1 cellular context compared by ENCODE assay signal in the genomic region with DNA sequence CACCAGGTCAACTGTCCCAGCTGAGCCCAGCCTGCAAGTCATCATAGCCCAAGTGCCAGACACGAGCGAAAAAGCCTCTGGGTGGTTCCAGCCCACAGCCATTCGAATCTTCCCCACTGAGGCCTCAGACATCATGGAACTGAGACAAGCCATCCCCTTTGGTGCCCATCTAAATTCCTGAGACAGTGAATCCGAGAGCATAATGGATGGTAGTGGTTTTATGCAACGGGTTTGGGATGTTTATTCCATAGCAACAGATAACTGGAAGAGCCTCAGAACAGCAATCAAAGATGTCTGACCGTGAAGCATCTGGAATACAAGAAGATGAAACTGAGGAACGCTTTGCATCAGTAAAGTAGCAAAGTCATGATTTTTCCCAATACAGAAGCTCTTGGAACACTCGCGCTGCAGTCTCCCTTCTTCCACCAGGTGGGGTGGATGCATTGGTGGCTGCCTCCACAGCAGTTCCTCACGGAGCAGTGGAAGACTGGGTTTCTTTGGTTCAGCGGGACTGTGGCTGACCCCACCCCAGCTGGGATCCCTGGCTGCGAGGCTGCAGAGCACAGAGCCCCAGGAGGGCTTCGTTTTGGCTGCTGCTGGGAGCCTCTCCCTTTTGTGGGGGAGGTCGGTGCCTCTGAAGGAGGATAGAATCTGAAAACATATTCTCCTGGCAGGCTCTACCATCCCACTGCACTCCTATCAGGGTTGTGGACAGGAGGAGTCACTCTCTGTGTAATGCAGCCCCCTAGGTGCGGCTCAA.
TF ChIP-seq lines count a peak whose summit lies in the region.

No MANE protein-coding gene starts in this region.

TF ChIP-seq in HepG2, 621 proteins besides CTCF, POLR2A, EP300 and RAD21 (continued from another document and continues in another):
- TF ChIP-seq, protein P1, sequence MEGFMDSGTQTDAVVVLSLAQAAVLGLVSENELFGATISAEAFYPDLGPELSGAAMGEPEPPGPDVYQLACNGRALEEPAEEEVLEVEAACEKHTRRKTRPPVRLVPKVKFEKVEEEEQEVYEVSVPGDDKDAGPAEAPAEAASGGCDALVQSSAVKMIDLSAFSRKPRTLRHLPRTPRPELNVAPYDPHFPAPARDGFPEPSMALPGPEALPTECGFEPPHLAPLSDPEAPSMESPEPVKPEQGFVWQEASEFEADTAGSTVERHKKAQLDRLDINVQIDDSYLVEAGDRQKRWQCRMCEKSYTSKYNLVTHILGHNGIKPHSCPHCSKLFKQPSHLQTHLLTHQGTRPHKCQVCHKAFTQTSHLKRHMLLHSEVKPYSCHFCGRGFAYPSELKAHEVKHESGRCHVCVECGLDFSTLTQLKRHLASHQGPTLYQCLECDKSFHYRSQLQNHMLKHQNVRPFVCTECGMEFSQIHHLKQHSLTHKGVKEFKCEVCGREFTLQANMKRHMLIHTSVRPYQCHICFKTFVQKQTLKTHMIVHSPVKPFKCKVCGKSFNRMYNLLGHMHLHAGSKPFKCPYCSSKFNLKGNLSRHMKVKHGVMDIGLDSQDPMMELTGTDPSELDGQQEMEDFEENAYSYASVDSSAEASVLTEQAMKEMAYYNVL (CRISPR knock-in tag; IDR thresholded peaks at IDR 0.05; ENCODE audit: borderline replicate concordance) = 0 out of 2 replicates have a peak, but pooled peaks have one; percentile 40
- no peak for TF ChIP-seq YEATS2 (CRISPR knock-in tag; IDR thresholded peaks at IDR 0.05; ENCODE audit: borderline replicate concordance)
- peak; percentile 31 for TF ChIP-seq ASH2L (IDR thresholded peaks at IDR 0.05; ENCODE audit: insufficient read length, low read depth, low read length)
- no peak for TF ChIP-seq ZNF17 (CRISPR knock-in tag; IDR thresholded peaks at IDR 0.05)
- no peak for TF ChIP-seq ZBTB38 (CRISPR knock-in tag; IDR thresholded peaks at IDR 0.05)
- no peak for TF ChIP-seq MAF1 (CRISPR knock-in tag; IDR thresholded peaks at IDR 0.05; ENCODE audit: borderline replicate concordance)
- TF ChIP-seq ZFX (CRISPR knock-in tag; IDR thresholded peaks at IDR 0.05; ENCODE audit: low read depth) = no peak; the same call in 1 of the 2 replicates
- TF ChIP-seq ATF1 (CRISPR knock-in tag; IDR thresholded peaks at IDR 0.05) = no peak
- TF ChIP-seq ARHGAP35 (CRISPR knock-in tag; IDR thresholded peaks at IDR 0.05; ENCODE audit: borderline replicate concordance) = no peak
- no peak for TF ChIP-seq CBFB (CRISPR knock-in tag; IDR thresholded peaks at IDR 0.05)
- no peak for TF ChIP-seq ZNF782 (CRISPR knock-in tag; IDR thresholded peaks at IDR 0.05; ENCODE audit: borderline replicate concordance)
- TF ChIP-seq, protein P2, sequence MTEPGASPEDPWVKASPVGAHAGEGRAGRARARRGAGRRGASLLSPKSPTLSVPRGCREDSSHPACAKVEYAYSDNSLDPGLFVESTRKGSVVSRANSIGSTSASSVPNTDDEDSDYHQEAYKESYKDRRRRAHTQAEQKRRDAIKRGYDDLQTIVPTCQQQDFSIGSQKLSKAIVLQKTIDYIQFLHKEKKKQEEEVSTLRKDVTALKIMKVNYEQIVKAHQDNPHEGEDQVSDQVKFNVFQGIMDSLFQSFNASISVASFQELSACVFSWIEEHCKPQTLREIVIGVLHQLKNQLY (CRISPR knock-in tag; IDR thresholded peaks at IDR 0.05) = no peak
- TF ChIP-seq TBX2 (CRISPR knock-in tag; IDR thresholded peaks at IDR 0.05; ENCODE audit: borderline replicate concordance) = no peak
- TF ChIP-seq ZNF816 (CRISPR knock-in tag; IDR thresholded peaks at IDR 0.05; ENCODE audit: borderline replicate concordance) = no peak
- no peak for TF ChIP-seq MTA1 (CRISPR knock-in tag; IDR thresholded peaks at IDR 0.05; ENCODE audit: borderline replicate concordance)
- TF ChIP-seq, protein P3, sequence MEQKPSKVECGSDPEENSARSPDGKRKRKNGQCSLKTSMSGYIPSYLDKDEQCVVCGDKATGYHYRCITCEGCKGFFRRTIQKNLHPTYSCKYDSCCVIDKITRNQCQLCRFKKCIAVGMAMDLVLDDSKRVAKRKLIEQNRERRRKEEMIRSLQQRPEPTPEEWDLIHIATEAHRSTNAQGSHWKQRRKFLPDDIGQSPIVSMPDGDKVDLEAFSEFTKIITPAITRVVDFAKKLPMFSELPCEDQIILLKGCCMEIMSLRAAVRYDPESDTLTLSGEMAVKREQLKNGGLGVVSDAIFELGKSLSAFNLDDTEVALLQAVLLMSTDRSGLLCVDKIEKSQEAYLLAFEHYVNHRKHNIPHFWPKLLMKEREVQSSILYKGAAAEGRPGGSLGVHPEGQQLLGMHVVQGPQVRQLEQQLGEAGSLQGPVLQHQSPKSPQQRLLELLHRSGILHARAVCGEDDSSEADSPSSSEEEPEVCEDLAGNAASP (CRISPR knock-in tag; IDR thresholded peaks at IDR 0.05; ENCODE audit: borderline replicate concordance) = 0 out of 2 replicates have a peak, but pooled peaks have one; percentile 12
- no peak for TF ChIP-seq SMAD9 (CRISPR knock-in tag; IDR thresholded peaks at IDR 0.05)
- TF ChIP-seq HCFC1 (IDR thresholded peaks at IDR 0.05; ENCODE audit: low read depth, low read length) = no peak
- no peak for TF ChIP-seq ZNF30 (CRISPR knock-in tag; IDR thresholded peaks at IDR 0.05)
- no peak for TF ChIP-seq ATM (IDR thresholded peaks at IDR 0.05; ENCODE audit: borderline replicate concordance)
- TF ChIP-seq TEAD3 (CRISPR knock-in tag; optimal IDR thresholded peaks at IDR 0.05; ENCODE audit: borderline replicate concordance) = peak; percentile 19
- TF ChIP-seq, protein P4, sequence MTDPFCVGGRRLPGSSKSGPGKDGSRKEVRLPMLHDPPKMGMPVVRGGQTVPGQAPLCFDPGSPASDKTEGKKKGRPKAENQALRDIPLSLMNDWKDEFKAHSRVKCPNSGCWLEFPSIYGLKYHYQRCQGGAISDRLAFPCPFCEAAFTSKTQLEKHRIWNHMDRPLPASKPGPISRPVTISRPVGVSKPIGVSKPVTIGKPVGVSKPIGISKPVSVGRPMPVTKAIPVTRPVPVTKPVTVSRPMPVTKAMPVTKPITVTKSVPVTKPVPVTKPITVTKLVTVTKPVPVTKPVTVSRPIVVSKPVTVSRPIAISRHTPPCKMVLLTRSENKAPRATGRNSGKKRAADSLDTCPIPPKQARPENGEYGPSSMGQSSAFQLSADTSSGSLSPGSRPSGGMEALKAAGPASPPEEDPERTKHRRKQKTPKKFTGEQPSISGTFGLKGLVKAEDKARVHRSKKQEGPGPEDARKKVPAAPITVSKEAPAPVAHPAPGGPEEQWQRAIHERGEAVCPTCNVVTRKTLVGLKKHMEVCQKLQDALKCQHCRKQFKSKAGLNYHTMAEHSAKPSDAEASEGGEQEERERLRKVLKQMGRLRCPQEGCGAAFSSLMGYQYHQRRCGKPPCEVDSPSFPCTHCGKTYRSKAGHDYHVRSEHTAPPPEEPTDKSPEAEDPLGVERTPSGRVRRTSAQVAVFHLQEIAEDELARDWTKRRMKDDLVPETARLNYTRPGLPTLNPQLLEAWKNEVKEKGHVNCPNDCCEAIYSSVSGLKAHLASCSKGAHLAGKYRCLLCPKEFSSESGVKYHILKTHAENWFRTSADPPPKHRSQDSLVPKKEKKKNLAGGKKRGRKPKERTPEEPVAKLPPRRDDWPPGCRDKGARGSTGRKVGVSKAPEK (CRISPR knock-in tag; IDR thresholded peaks at IDR 0.05; ENCODE audit: borderline replicate concordance) = peak; percentile 73; the same call in 1 of the 2 replicates
- no peak for TF ChIP-seq AHR (CRISPR knock-in tag; IDR thresholded peaks at IDR 0.05)
- TF ChIP-seq, protein P5, sequence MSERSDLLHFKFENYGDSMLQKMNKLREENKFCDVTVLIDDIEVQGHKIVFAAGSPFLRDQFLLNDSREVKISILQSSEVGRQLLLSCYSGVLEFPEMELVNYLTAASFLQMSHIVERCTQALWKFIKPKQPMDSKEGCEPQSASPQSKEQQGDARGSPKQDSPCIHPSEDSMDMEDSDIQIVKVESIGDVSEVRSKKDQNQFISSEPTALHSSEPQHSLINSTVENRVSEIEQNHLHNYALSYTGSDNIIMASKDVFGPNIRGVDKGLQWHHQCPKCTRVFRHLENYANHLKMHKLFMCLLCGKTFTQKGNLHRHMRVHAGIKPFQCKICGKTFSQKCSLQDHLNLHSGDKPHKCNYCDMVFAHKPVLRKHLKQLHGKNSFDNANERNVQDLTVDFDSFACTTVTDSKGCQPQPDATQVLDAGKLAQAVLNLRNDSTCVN (CRISPR knock-in tag; IDR thresholded peaks at IDR 0.05; ENCODE audit: borderline replicate concordance) = no peak; the same call in 1 of the 2 replicates
- TF ChIP-seq ZFP36L2 (CRISPR knock-in tag; IDR thresholded peaks at IDR 0.05) = no peak
- 0 out of 2 replicates have a peak, but pooled peaks have one; percentile 9 for TF ChIP-seq ARNT2 (CRISPR knock-in tag; IDR thresholded peaks at IDR 0.05; ENCODE audit: low read depth)
- TF ChIP-seq, protein P6, sequence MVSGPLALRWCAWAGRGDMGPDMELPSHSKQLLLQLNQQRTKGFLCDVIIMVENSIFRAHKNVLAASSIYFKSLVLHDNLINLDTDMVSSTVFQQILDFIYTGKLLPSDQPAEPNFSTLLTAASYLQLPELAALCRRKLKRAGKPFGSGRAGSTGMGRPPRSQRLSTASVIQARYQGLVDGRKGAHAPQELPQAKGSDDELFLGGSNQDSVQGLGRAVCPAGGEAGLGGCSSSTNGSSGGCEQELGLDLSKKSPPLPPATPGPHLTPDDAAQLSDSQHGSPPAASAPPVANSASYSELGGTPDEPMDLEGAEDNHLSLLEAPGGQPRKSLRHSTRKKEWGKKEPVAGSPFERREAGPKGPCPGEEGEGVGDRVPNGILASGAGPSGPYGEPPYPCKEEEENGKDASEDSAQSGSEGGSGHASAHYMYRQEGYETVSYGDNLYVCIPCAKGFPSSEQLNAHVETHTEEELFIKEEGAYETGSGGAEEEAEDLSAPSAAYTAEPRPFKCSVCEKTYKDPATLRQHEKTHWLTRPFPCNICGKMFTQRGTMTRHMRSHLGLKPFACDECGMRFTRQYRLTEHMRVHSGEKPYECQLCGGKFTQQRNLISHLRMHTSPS (CRISPR knock-in tag; IDR thresholded peaks at IDR 0.05; ENCODE audit: low read depth) = no peak
- no peak for TF ChIP-seq ZNF547 (CRISPR knock-in tag; IDR thresholded peaks at IDR 0.05)
- TF ChIP-seq, protein P7, sequence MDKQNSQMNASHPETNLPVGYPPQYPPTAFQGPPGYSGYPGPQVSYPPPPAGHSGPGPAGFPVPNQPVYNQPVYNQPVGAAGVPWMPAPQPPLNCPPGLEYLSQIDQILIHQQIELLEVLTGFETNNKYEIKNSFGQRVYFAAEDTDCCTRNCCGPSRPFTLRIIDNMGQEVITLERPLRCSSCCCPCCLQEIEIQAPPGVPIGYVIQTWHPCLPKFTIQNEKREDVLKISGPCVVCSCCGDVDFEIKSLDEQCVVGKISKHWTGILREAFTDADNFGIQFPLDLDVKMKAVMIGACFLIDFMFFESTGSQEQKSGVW (CRISPR knock-in tag; IDR thresholded peaks at IDR 0.05; ENCODE audit: borderline replicate concordance) = no peak
- TF ChIP-seq ZNF619 (CRISPR knock-in tag; IDR thresholded peaks at IDR 0.05) = no peak
- TF ChIP-seq, protein P8, sequence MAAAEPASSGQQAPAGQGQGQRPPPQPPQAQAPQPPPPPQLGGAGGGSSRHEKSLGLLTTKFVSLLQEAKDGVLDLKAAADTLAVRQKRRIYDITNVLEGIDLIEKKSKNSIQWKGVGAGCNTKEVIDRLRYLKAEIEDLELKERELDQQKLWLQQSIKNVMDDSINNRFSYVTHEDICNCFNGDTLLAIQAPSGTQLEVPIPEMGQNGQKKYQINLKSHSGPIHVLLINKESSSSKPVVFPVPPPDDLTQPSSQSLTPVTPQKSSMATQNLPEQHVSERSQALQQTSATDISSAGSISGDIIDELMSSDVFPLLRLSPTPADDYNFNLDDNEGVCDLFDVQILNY (CRISPR knock-in tag; conservative IDR thresholded peaks at IDR 0.05) = no peak
- TF ChIP-seq, protein P9, sequence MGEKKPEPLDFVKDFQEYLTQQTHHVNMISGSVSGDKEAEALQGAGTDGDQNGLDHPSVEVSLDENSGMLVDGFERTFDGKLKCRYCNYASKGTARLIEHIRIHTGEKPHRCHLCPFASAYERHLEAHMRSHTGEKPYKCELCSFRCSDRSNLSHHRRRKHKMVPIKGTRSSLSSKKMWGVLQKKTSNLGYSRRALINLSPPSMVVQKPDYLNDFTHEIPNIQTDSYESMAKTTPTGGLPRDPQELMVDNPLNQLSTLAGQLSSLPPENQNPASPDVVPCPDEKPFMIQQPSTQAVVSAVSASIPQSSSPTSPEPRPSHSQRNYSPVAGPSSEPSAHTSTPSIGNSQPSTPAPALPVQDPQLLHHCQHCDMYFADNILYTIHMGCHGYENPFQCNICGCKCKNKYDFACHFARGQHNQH (CRISPR knock-in tag; IDR thresholded peaks at IDR 0.05) = no peak
- TF ChIP-seq, protein P10, sequence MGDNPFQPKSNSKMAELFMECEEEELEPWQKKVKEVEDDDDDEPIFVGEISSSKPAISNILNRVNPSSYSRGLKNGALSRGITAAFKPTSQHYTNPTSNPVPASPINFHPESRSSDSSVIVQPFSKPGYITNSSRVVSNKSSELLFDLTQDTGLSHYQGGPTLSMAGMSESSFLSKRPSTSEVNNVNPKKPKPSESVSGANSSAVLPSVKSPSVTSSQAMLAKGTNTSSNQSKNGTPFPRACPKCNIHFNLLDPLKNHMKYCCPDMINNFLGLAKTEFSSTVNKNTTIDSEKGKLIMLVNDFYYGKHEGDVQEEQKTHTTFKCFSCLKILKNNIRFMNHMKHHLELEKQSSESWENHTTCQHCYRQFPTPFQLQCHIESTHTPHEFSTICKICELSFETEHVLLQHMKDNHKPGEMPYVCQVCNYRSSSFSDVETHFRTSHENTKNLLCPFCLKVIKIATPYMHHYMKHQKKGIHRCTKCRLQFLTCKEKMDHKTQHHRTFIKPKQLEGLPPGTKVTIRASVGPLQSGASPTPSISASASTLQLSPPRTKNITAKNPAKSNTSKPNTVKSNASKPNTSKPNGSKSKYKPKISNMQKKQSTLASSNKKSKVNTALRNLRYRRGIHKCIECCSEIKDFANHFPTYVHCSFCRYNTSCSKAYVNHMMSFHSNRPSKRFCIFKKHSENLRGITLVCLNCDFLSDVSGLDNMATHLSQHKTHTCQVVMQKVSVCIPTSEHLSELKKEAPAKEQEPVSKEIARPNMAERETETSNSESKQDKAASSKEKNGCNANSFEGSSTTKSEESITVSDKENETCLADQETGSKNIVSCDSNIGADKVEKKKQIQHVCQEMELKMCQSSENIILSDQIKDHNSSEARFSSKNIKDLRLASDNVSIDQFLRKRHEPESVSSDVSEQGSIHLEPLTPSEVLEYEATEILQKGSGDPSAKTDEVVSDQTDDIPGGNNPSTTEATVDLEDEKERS (CRISPR knock-in tag; IDR thresholded peaks at IDR 0.05) = no peak
- TF ChIP-seq HOXA5 (CRISPR knock-in tag; IDR thresholded peaks at IDR 0.05) = no peak; the same call in 1 of the 2 replicates
- no peak for TF ChIP-seq KLF13 (CRISPR knock-in tag; IDR thresholded peaks at IDR 0.05)
- no peak for TF ChIP-seq NKX3-1 (CRISPR knock-in tag; IDR thresholded peaks at IDR 0.05)
- TF ChIP-seq ZNF672 (CRISPR knock-in tag; IDR thresholded peaks at IDR 0.05) = no peak
- no peak for TF ChIP-seq JUNB (CRISPR knock-in tag; IDR thresholded peaks at IDR 0.05; ENCODE audit: borderline replicate concordance)
- no peak for TF ChIP-seq CHCHD3 (CRISPR knock-in tag; IDR thresholded peaks at IDR 0.05)
